1 cellular context compared by ENCODE assay signal in the genomic region with DNA sequence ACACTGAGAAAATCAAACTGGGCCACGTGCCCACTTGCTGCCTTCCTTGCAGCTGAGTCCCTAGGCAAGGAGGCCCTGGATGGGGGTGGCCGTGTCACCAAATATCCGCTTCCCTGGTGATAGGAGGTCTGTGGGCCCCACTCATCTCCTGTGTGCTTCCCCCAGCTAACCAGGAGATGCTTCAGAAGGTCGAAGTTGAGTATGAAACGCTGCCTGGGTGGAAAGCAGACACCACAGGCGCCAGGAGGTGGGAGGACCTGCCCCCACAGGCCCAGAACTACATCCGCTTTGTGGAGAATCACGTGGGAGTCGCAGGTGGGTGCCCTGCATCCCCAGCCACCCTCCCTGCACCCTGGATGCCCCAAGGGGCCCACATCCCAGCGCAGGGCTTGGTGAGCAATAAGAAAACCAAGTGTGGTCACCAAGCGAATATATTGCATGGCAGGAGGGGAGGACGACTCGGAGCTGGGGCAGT.
TF ChIP-seq lines count a peak whose summit lies in the region.

No MANE protein-coding gene starts in this region.

TF ChIP-seq in GM12878, 131 proteins besides CTCF, POLR2A, EP300 and RAD21:
- 0 out of 2 replicates have a peak, but pooled peaks have one; percentile 47 for TF ChIP-seq EED (IDR thresholded peaks at IDR 0.05; ENCODE audit: low read depth)
- TF ChIP-seq STAT1 (conservative IDR thresholded peaks at IDR 0.05) = no peak
- no peak for TF ChIP-seq TARDBP (IDR thresholded peaks at IDR 0.05; ENCODE audit: borderline replicate concordance)
- TF ChIP-seq, protein P1, sequence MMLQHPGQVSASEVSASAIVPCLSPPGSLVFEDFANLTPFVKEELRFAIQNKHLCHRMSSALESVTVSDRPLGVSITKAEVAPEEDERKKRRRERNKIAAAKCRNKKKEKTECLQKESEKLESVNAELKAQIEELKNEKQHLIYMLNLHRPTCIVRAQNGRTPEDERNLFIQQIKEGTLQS (IDR thresholded peaks at IDR 0.05; ENCODE audit: borderline replicate concordance, extremely low read depth, low read depth, low read length) = no peak
- TF ChIP-seq BHLHE40 (IDR thresholded peaks at IDR 0.05; ENCODE audit: borderline replicate concordance in 1 of 2, low read depth in 2 of 2, low read length in 1 of 2) = no peak
- no peak for TF ChIP-seq MEF2B (IDR thresholded peaks at IDR 0.05; ENCODE audit: partially characterized antibody, poor library complexity, severe bottlenecking)
- TF ChIP-seq GABPA (IDR thresholded peaks at IDR 0.05; ENCODE audit: low read depth) = no peak
- TF ChIP-seq NR2C2 (IDR thresholded peaks at IDR 0.05; ENCODE audit: borderline replicate concordance, control insufficient read depth, insufficient read length, low read depth) = no peak
- 0 out of 2 replicates have a peak, but pooled peaks have one; percentile 23 for TF ChIP-seq DPF2 (IDR thresholded peaks at IDR 0.05)
- no peak for TF ChIP-seq TBL1XR1 (IDR thresholded peaks at IDR 0.05; ENCODE audit: low read depth, low read length)
- TF ChIP-seq CBFB (IDR thresholded peaks at IDR 0.05; ENCODE audit: low read depth) = no peak
- TF ChIP-seq PML (IDR thresholded peaks at IDR 0.05; ENCODE audit: low read length) = no peak
- no peak for TF ChIP-seq ZNF274 (IDR thresholded peaks at IDR 0.05; ENCODE audit: insufficient read depth, insufficient read length)
- TF ChIP-seq IKZF1 (conservative IDR thresholded peaks at IDR 0.05) = peak; percentile 25; the same call in 1 of the 2 replicates
- no peak for TF ChIP-seq RAD51 (IDR thresholded peaks at IDR 0.05)
- peak; percentile 48; the same call in 1 of the 2 replicates for TF ChIP-seq RUNX3 (IDR thresholded peaks at IDR 0.05; ENCODE audit: low read length)
- TF ChIP-seq EGR1 (IDR thresholded peaks at IDR 0.05; ENCODE audit: borderline replicate concordance in 1 of 2, low read depth in 2 of 2, low read length in 2 of 2) = 0 out of 3 replicates have a peak, but pooled peaks of 1 of the 2 experiments have one; percentile 8
- TF ChIP-seq, protein P2, sequence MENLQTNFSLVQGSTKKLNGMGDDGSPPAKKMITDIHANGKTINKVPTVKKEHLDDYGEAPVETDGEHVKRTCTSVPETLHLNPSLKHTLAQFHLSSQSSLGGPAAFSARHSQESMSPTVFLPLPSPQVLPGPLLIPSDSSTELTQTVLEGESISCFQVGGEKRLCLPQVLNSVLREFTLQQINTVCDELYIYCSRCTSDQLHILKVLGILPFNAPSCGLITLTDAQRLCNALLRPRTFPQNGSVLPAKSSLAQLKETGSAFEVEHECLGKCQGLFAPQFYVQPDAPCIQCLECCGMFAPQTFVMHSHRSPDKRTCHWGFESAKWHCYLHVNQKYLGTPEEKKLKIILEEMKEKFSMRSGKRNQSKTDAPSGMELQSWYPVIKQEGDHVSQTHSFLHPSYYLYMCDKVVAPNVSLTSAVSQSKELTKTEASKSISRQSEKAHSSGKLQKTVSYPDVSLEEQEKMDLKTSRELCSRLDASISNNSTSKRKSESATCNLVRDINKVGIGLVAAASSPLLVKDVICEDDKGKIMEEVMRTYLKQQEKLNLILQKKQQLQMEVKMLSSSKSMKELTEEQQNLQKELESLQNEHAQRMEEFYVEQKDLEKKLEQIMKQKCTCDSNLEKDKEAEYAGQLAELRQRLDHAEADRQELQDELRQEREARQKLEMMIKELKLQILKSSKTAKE (IDR thresholded peaks at IDR 0.05; ENCODE audit: low read depth, poor library complexity, severe bottlenecking) = no peak
- TF ChIP-seq HDGF (IDR thresholded peaks at IDR 0.05) = no peak
- TF ChIP-seq, protein P3, sequence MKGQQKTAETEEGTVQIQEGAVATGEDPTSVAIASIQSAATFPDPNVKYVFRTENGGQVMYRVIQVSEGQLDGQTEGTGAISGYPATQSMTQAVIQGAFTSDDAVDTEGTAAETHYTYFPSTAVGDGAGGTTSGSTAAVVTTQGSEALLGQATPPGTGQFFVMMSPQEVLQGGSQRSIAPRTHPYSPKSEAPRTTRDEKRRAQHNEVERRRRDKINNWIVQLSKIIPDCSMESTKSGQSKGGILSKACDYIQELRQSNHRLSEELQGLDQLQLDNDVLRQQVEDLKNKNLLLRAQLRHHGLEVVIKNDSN (IDR thresholded peaks at IDR 0.05; ENCODE audit: borderline replicate concordance, extremely low read length, insufficient read depth, low read depth, low read length) = peak; percentile 9
- TF ChIP-seq SMC3 (IDR thresholded peaks at IDR 0.05; ENCODE audit: borderline replicate concordance, low read length) = no peak
- no peak for TF ChIP-seq BRCA1 (IDR thresholded peaks at IDR 0.05; ENCODE audit: low read depth, low read length)
- TF ChIP-seq FOXK2 (IDR thresholded peaks at IDR 0.05) = no peak
- TF ChIP-seq, protein P4, sequence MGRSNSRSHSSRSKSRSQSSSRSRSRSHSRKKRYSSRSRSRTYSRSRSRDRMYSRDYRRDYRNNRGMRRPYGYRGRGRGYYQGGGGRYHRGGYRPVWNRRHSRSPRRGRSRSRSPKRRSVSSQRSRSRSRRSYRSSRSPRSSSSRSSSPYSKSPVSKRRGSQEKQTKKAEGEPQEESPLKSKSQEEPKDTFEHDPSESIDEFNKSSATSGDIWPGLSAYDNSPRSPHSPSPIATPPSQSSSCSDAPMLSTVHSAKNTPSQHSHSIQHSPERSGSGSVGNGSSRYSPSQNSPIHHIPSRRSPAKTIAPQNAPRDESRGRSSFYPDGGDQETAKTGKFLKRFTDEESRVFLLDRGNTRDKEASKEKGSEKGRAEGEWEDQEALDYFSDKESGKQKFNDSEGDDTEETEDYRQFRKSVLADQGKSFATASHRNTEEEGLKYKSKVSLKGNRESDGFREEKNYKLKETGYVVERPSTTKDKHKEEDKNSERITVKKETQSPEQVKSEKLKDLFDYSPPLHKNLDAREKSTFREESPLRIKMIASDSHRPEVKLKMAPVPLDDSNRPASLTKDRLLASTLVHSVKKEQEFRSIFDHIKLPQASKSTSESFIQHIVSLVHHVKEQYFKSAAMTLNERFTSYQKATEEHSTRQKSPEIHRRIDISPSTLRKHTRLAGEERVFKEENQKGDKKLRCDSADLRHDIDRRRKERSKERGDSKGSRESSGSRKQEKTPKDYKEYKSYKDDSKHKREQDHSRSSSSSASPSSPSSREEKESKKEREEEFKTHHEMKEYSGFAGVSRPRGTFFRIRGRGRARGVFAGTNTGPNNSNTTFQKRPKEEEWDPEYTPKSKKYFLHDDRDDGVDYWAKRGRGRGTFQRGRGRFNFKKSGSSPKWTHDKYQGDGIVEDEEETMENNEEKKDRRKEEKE (IDR thresholded peaks at IDR 0.05) = no peak
- no peak for TF ChIP-seq JUND (IDR thresholded peaks at IDR 0.05; ENCODE audit: low read depth, low read length)
- TF ChIP-seq ZNF24 (IDR thresholded peaks at IDR 0.05) = no peak
- no peak for TF ChIP-seq RFX5 (IDR thresholded peaks at IDR 0.05; ENCODE audit: low read depth, low read length)
- TF ChIP-seq CREM (IDR thresholded peaks at IDR 0.05; ENCODE audit: low read depth) = no peak
- no peak for TF ChIP-seq HDAC2 (IDR thresholded peaks at IDR 0.05)
- TF ChIP-seq, protein P5, sequence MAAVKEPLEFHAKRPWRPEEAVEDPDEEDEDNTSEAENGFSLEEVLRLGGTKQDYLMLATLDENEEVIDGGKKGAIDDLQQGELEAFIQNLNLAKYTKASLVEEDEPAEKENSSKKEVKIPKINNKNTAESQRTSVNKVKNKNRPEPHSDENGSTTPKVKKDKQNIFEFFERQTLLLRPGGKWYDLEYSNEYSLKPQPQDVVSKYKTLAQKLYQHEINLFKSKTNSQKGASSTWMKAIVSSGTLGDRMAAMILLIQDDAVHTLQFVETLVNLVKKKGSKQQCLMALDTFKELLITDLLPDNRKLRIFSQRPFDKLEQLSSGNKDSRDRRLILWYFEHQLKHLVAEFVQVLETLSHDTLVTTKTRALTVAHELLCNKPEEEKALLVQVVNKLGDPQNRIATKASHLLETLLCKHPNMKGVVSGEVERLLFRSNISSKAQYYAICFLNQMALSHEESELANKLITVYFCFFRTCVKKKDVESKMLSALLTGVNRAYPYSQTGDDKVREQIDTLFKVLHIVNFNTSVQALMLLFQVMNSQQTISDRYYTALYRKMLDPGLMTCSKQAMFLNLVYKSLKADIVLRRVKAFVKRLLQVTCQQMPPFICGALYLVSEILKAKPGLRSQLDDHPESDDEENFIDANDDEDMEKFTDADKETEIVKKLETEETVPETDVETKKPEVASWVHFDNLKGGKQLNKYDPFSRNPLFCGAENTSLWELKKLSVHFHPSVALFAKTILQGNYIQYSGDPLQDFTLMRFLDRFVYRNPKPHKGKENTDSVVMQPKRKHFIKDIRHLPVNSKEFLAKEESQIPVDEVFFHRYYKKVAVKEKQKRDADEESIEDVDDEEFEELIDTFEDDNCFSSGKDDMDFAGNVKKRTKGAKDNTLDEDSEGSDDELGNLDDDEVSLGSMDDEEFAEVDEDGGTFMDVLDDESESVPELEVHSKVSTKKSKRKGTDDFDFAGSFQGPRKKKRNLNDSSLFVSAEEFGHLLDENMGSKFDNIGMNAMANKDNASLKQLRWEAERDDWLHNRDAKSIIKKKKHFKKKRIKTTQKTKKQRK (IDR thresholded peaks at IDR 0.05; ENCODE audit: low read depth, low read length) = no peak
- no peak for TF ChIP-seq NR2F1 (conservative IDR thresholded peaks at IDR 0.05)
- no peak for TF ChIP-seq NFIC (IDR thresholded peaks at IDR 0.05; ENCODE audit: low read depth, low read length)
